In genomic region chr9:97982719-97983523, GRCh38 we compare ENCODE assay signal across 8 cellular contexts. TPM values are rescaled to one million over a fixed set of nuclear protein-coding genes. Genes with fewer than 3 reads are reported as not detected.
DNase-seq lines count a peak whose midpoint lies in the region; ATAC-seq and TF ChIP-seq lines count a peak whose summit lies in the region.

Gene ANP32B, plus strand, starts transcription at chr9:97983341. Its CDS starts 215 bp downstream, at chr9:97983556.

- peaks cover 6% of the 10 kb centered on the region for H3K36me3 ChIP-seq in KOPT-K1 (ENCODE audit: insufficient read depth, low read length)

- peak within 1 kb of the TSS; percentile 82 for H3K27ac Mint-ChIP-seq in activated T-helper 17 cell treated with anti-CD3 and anti-CD28 coated beads, Interleukin-2, amount 50 U/mL, for 72 hours
- peak within 1 kb of the TSS; percentile 72 to 74 for H3K27ac Mint-ChIP-seq in natural killer cell treated with Interleukin-12 subunit alpha and Interleukin-12 subunit beta and Interleukin-15 and Interleukin-18, amount 100 ng/mL, for 72 hours

- no peaks in the 10 kb centered on the region for H3K27me3 Mint-ChIP-seq in activated T-helper 17 cell treated with anti-CD3 and anti-CD28 coated beads, Interleukin-2, amount 50 U/mL, for 72 hours
- peaks cover 0 to 2% of the 10 kb centered on the region in 2 donors for H3K27me3 Mint-ChIP-seq in natural killer cell treated with Interleukin-12 subunit alpha and Interleukin-12 subunit beta and Interleukin-15 and Interleukin-18, amount 100 ng/mL, for 72 hours

- H3K36me3 Mint-ChIP-seq in activated T-helper 17 cell treated with anti-CD3 and anti-CD28 coated beads, Interleukin-2, amount 50 U/mL, for 72 hours (ENCODE audit: low read depth) = peaks cover 25% of the 10 kb centered on the region
- peaks cover 6% of the 10 kb centered on the region for H3K36me3 Mint-ChIP-seq in natural killer cell treated with Interleukin-12 subunit alpha and Interleukin-12 subunit beta and Interleukin-15 and Interleukin-18, amount 100 ng/mL, for 72 hours

- peak within 1 kb of the TSS; percentile 99 for H3K27ac ChIP-seq in KOPT-K1 (ENCODE audit: low read depth, low read length, poor library complexity, severe bottlenecking)

- no peaks in the 10 kb centered on the region for H3K9me3 ChIP-seq in KOPT-K1 (ENCODE audit: insufficient read depth, low read length, poor library complexity, severe bottlenecking)

- peak within 1 kb of the TSS; percentile 75 for H3K4me3 ChIP-seq in fibroblast of mammary gland (ENCODE audit: control insufficient read depth, low read depth, low read length)

- peak; percentile 99 for DNase-seq in Daoy (ENCODE audit: low read depth)
- DNase-seq in RPMI7951 (ENCODE audit: low read depth) = peak; percentile 91
- DNase-seq in fibroblast of mammary gland (ENCODE audit: low read depth) = peak; percentile 79
- peak; percentile 96 for DNase-seq in natural killer cell treated with Interleukin-12 subunit alpha and Interleukin-12 subunit beta and Interleukin-15 and Interleukin-18, amount 100 ng/mL, for 72 hours (ENCODE audit: low spot score)
- peak; percentile 95 for DNase-seq in stimulated activated naive CD4-positive, alpha-beta T cell treated with Interleukin-2 at 50 U/mL for 16 hours (lab: John Stamatoyannopoulos, UW)

- no peaks in the 10 kb centered on the region for H3K9me3 Mint-ChIP-seq in activated T-helper 17 cell treated with anti-CD3 and anti-CD28 coated beads, Interleukin-2, amount 50 U/mL, for 72 hours
- H3K9me3 Mint-ChIP-seq in natural killer cell treated with Interleukin-12 subunit alpha and Interleukin-12 subunit beta and Interleukin-15 and Interleukin-18, amount 100 ng/mL, for 72 hours = no peaks in the 10 kb centered on the region

- peak; percentile 53 for TF ChIP-seq CTCF in fibroblast of mammary gland (conservative IDR thresholded peaks at IDR 0.05; ENCODE audit: control insufficient read depth, insufficient read depth, low read depth, low read length)

- peaks cover 22% of the 10 kb centered on the region for H3K4me1 Mint-ChIP-seq in activated T-helper 17 cell treated with anti-CD3 and anti-CD28 coated beads, Interleukin-2, amount 50 U/mL, for 72 hours
- H3K4me1 Mint-ChIP-seq in natural killer cell treated with Interleukin-12 subunit alpha and Interleukin-12 subunit beta and Interleukin-15 and Interleukin-18, amount 100 ng/mL, for 72 hours (ENCODE audit: low read depth in 2 of 2) = peaks cover 23 to 29% of the 10 kb centered on the region in 2 donors

- H3K4me3 Mint-ChIP-seq in activated T-helper 17 cell treated with anti-CD3 and anti-CD28 coated beads, Interleukin-2, amount 50 U/mL, for 72 hours = peak within 1 kb of the TSS; percentile 73
- peak within 1 kb of the TSS; percentile 84 for H3K4me3 Mint-ChIP-seq in natural killer cell treated with Interleukin-12 subunit alpha and Interleukin-12 subunit beta and Interleukin-15 and Interleukin-18, amount 100 ng/mL, for 72 hours

- peak; percentile 73 for ATAC-seq in GM21737 (IDR thresholded peaks at IDR 0.05; ENCODE audit: unreplicated experiment)
- peak; percentile 87 for ATAC-seq in activated T-helper 17 cell treated with anti-CD3 and anti-CD28 coated beads, Interleukin-2, amount 50 U/mL, for 72 hours (replicated peaks)
- peak; percentile 90 to 93 for ATAC-seq in natural killer cell treated with Interleukin-12 subunit alpha and Interleukin-12 subunit beta and Interleukin-15 and Interleukin-18, amount 100 ng/mL, for 72 hours

RNA-seq across cellular contexts. Expression of gene ANP32B, which starts in this region (rescaled TPM):
- total RNA-seq in Daoy (2014; rRNA removed; shearing (Covaris generic)) = 20.5 and 28.0 TPM in 2 replicates
- total RNA-seq in RPMI7951 (2014; rRNA removed; shearing (Covaris generic)) = 12.4 and 12.7 TPM in 2 replicates
- total RNA-seq in activated T-helper 17 cell treated with anti-CD3 and anti-CD28 coated beads, Interleukin-2, amount 50 U/mL, for 72 hours = 100 to 1,000 TPM; 182 to 257 TPM
- 100 to 1,000 TPM; 160 to 345 TPM for total RNA-seq in natural killer cell treated with Interleukin-12 subunit alpha and Interleukin-12 subunit beta and Interleukin-15 and Interleukin-18, amount 100 ng/mL, for 72 hours

Comparison
In these comparisons a context has a peak if more than half of its experiments do, and no peak if none do; other contexts are left out.
1. Peak in every context shown above with its lines: DNase-seq, ATAC-seq, H3K4me3 ChIP-seq and H3K27ac ChIP-seq.